1 cellular context compared by ENCODE assay signal in genomic region chr12:22624908-22625646, GRCh38.
TF ChIP-seq lines count a peak whose summit lies in the region.

Gene ETNK1, plus strand, starts transcription at chr12:22625171. Its CDS starts 260 bp downstream, at chr12:22625431.

TF ChIP-seq in WTC11, 78 proteins besides CTCF, POLR2A, EP300 and RAD21 (continued from another document):
- TF ChIP-seq AR (CRISPR knock-in tag; IDR thresholded peaks at IDR 0.05) = no peak
- no peak for TF ChIP-seq ZSCAN18 (CRISPR knock-in tag; IDR thresholded peaks at IDR 0.05)
- peak; percentile 91 for TF ChIP-seq NFE2L1 (CRISPR knock-in tag; IDR thresholded peaks at IDR 0.05)
- no peak for TF ChIP-seq ZNF219 (CRISPR knock-in tag; IDR thresholded peaks at IDR 0.05; ENCODE audit: borderline replicate concordance)
- TF ChIP-seq ZNF396 (CRISPR knock-in tag; IDR thresholded peaks at IDR 0.05; ENCODE audit: borderline replicate concordance) = no peak
- 0 out of 2 replicates have a peak, but pooled peaks have one; percentile 21 for TF ChIP-seq ZBTB21 (CRISPR knock-in tag; IDR thresholded peaks at IDR 0.05; ENCODE audit: borderline replicate concordance)
- peak; percentile 72 for TF ChIP-seq USF1 (CRISPR knock-in tag; IDR thresholded peaks at IDR 0.05)
- no peak for TF ChIP-seq ATF6 (CRISPR knock-in tag; IDR thresholded peaks at IDR 0.05)
- peak; percentile 87 for TF ChIP-seq SP1 (CRISPR knock-in tag; conservative IDR thresholded peaks at IDR 0.05)
- TF ChIP-seq ESRRA (CRISPR knock-in tag; IDR thresholded peaks at IDR 0.05; ENCODE audit: borderline replicate concordance) = peak; percentile 86
- TF ChIP-seq ZNF512 (CRISPR knock-in tag; IDR thresholded peaks at IDR 0.05; ENCODE audit: borderline replicate concordance) = no peak
- TF ChIP-seq NR2C2 (CRISPR knock-in tag; IDR thresholded peaks at IDR 0.05) = peak; percentile 59; the same call in 1 of the 2 replicates
- TF ChIP-seq CDX4 (CRISPR knock-in tag; IDR thresholded peaks at IDR 0.05; ENCODE audit: borderline replicate concordance) = no peak
- TF ChIP-seq STAT6 (CRISPR knock-in tag; conservative IDR thresholded peaks at IDR 0.05; ENCODE audit: low read depth) = no peak
- TF ChIP-seq IRF2 (CRISPR knock-in tag; IDR thresholded peaks at IDR 0.05; ENCODE audit: borderline replicate concordance, low read depth) = no peak
- 0 out of 2 replicates have a peak, but pooled peaks have one; percentile 37 for TF ChIP-seq ZNF532 (CRISPR knock-in tag; IDR thresholded peaks at IDR 0.05; ENCODE audit: borderline replicate concordance)
- TF ChIP-seq FOXP4 (CRISPR knock-in tag; IDR thresholded peaks at IDR 0.05) = peak; percentile 73; the same call in 1 of the 2 replicates
- TF ChIP-seq OVOL2 (CRISPR knock-in tag; IDR thresholded peaks at IDR 0.05; ENCODE audit: borderline replicate concordance) = no peak
- TF ChIP-seq ZNF232 (CRISPR knock-in tag; IDR thresholded peaks at IDR 0.05) = no peak
- no peak for TF ChIP-seq SMAD4 (CRISPR knock-in tag; IDR thresholded peaks at IDR 0.05)
- no peak for TF ChIP-seq ERG (CRISPR knock-in tag; IDR thresholded peaks at IDR 0.05)
- TF ChIP-seq ATF2 (CRISPR knock-in tag; IDR thresholded peaks at IDR 0.05; ENCODE audit: borderline replicate concordance, low read depth) = no peak
- no peak; the same call in none of the 2 replicates for TF ChIP-seq TEAD1 (CRISPR knock-in tag; IDR thresholded peaks at IDR 0.05)
- TF ChIP-seq USF2 (CRISPR knock-in tag; IDR thresholded peaks at IDR 0.05) = peak; percentile 68
- peak; percentile 94 for TF ChIP-seq FOXP1 (CRISPR knock-in tag; IDR thresholded peaks at IDR 0.05; ENCODE audit: borderline replicate concordance)
- no peak for TF ChIP-seq RORB (CRISPR knock-in tag; IDR thresholded peaks at IDR 0.05)
- TF ChIP-seq PRRX2 (CRISPR knock-in tag; IDR thresholded peaks at IDR 0.05) = no peak
- peak; percentile 50; the same call in 1 of the 2 replicates for TF ChIP-seq ATF1 (CRISPR knock-in tag; IDR thresholded peaks at IDR 0.05)
